1 cellular context compared by ENCODE assay signal in genomic region chr10:58239561-58240169, GRCh38.
TF ChIP-seq lines count a peak whose summit lies in the region.

No MANE protein-coding gene starts in this region.

TF ChIP-seq in GM23338, 12 proteins besides CTCF, POLR2A, EP300 and RAD21 (continued from another document):
- TF ChIP-seq ZNF462 (CRISPR knock-in tag; IDR thresholded peaks at IDR 0.05) (no peak), EZH2 (IDR thresholded peaks at IDR 0.05; ENCODE audit: low read depth, unreplicated experiment) (no peak), EZH2phosphoT487 (IDR thresholded peaks at IDR 0.05; ENCODE audit: unreplicated experiment) (no peak), NANOG (IDR thresholded peaks at IDR 0.05; ENCODE audit: borderline replicate concordance) (no peak), ETS1 (IDR thresholded peaks at IDR 0.05) (no peak), CREB1 (CRISPR knock-in tag; IDR thresholded peaks at IDR 0.05; ENCODE audit: low read depth) (no peak), ZNF114 (CRISPR knock-in tag; IDR thresholded peaks at IDR 0.05) (no peak), JUNB (IDR thresholded peaks at IDR 0.05; ENCODE audit: unreplicated experiment) (no peak), POLR2AphosphoS5 (IDR thresholded peaks at IDR 0.05; ENCODE audit: low read depth) (no peak)
